In genomic region chr14:61569308-61569707, GRCh38 we compare ENCODE assay signal across 1 cellular context.
TF ChIP-seq lines count a peak whose summit lies in the region.

No MANE protein-coding gene starts in this region.

TF ChIP-seq in SK-N-SH, 30 proteins besides CTCF, POLR2A, EP300 and RAD21 (continued from another document):
- TF ChIP-seq REST (IDR thresholded peaks at IDR 0.05; ENCODE audit: low read depth, low read length): no peak
- no peak for TF ChIP-seq FOSL2 (IDR thresholded peaks at IDR 0.05; ENCODE audit: borderline replicate concordance, low read depth)
- TF ChIP-seq FOXM1 (IDR thresholded peaks at IDR 0.05; ENCODE audit: low read depth): no peak
